27 cellular contexts compared by ENCODE assay signal in genomic region chr3:44171891-44172290, GRCh38.
"Had no signal": no experiment of that assay in that cellular context is flagged by ENCODE, and none has a peak within 500 bp of the region (broad histone marks: within the 10 kb centered on the region; RNA-seq: fewer than 3 reads in every experiment).

No MANE protein-coding gene starts in this region.

- H3K4me1 ChIP-seq: colonic mucosa, esophagus squamous epithelium, foreskin keratinocyte, gastrocnemius medialis, gastroesophageal sphincter, heart left ventricle, heart right ventricle had no signal

- H3K4me3 ChIP-seq: colonic mucosa, coronary artery, dorsolateral prefrontal cortex, esophagus squamous epithelium, gastrocnemius medialis, gastroesophageal sphincter, heart left ventricle, heart right ventricle, hepatocyte had no signal

- H3K27ac ChIP-seq: colonic mucosa, coronary artery, dorsolateral prefrontal cortex, epithelial cell of prostate, esophagus squamous epithelium, foreskin keratinocyte, gastrocnemius medialis, gastroesophageal sphincter, heart left ventricle, heart right ventricle, hepatocyte had no signal

- H3K27me3 ChIP-seq: colonic mucosa, dorsolateral prefrontal cortex, hepatocyte had no signal

- ATAC-seq: effector memory CD8-positive, alpha-beta T cell; esophagus mucosa; foreskin keratinocyte; gastrocnemius medialis; gastroesophageal sphincter; heart left ventricle; heart right ventricle had no signal

- H3K36me3 ChIP-seq: colonic mucosa, esophagus squamous epithelium, gastrocnemius medialis, gastroesophageal sphincter, heart left ventricle, heart right ventricle had no signal

- FAIRE-seq: colon, endometrium, endothelial cell of umbilical vein, frontal cortex had no signal

- H3K9me3 ChIP-seq: colonic mucosa, esophagus squamous epithelium, gastrocnemius medialis, gastroesophageal sphincter, heart left ventricle, heart right ventricle had no signal

- DNase-seq: colonic mucosa; cortex of kidney; dermis blood vessel endothelial cell; dorsolateral prefrontal cortex; effector CD4-positive, alpha-beta T cell; effector CD8-positive, alpha-beta T cell; effector memory CD4-positive, alpha-beta T cell; effector memory CD8-positive, alpha-beta T cell; endodermal cell; erythroblast; esophagus squamous epithelium; foreskin fibroblast; foreskin keratinocyte; foreskin melanocyte; gastrocnemius medialis; glutamatergic neuron; heart left ventricle; heart right ventricle had no signal
